Comparison of ENCODE assay signal across 8 cellular contexts in the genomic region with DNA sequence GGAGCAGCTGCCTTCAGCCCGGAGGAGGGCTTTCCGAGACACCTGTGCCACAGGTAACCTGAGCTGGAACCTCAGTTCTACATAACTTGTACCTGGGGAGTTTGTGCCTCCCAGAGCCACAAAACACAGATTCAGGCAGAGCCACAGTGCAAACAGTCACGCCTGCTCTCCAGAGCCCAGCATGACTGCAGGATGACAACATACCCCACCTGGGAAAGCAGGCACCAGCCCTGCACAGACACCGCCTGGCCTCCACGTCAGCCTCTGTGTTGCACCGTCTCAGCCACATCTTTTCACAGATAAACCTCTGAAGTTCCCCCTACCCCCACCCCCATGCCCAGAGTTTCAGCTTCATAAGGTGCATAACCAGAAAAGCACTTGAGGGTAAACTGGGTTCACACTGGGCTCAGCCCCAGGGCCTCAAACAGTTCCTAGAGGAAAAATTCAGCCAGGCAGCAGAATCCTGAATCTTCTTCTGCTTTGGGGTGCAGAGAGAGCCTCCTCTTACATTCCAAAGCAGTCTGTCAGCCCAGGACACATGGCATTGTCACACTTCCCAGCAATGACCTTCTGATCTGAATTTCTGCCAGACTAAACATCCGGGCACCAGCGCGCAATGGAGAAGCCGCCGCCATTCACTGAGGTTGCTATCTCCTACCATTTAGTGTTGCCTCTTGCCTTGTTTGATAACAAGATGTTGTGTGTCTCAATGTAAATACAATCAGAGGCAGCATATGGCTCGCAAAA.
A peak's percentile ranks its signal among the peaks of the same experiment; 100 is the strongest.
DNase-seq lines count a peak whose midpoint lies in the region; ATAC-seq, FAIRE-seq and TF ChIP-seq lines count a peak whose summit lies in the region.

No MANE protein-coding gene starts in this region.

- no peak overlapping the region for H3K4me3 ChIP-seq in A549

- H3K4me1 Mint-ChIP-seq in brain: peaks cover 43% of the 10 kb centered on the region

- H3K27me3 Mint-ChIP-seq in brain: no peaks in the 10 kb centered on the region

- TF ChIP-seq POLR2A in A549 (IDR thresholded peaks at IDR 0.05; ENCODE audit: low read length): no peak

- TF ChIP-seq EP300 in A549 (IDR thresholded peaks at IDR 0.05): no peak

- ATAC-seq in A549 (peak in 1 of 2 experiments; percentile 49; a peak in 2 of 6 replicates), GM18519 (IDR thresholded peaks at IDR 0.05; ENCODE audit: low FRiP score, unreplicated experiment) (no peak), GM21737 (IDR thresholded peaks at IDR 0.05; ENCODE audit: unreplicated experiment) (no peak)

- H3K4me3 Mint-ChIP-seq in brain: no peak overlapping the region

- FAIRE-seq in A549 (lab: Jason Lieb, UNC): no peak

- TF ChIP-seq RAD21 in A549 (conservative IDR thresholded peaks at IDR 0.05 in 1 of 2, IDR thresholded peaks at IDR 0.05 in 1 of 2): no peak

- no peaks in the 10 kb centered on the region for H3K9me3 ChIP-seq in A549

- H3K9me3 Mint-ChIP-seq in brain: peaks cover 0 to 4% (median 0%) of the 10 kb centered on the region in 5 experiments

- 79% methylated on average over 11 of the region's 12 CpGs for WGBS in A549 (ENCODE audit: missing lambda C conversion rate)

- TF ChIP-seq CTCF in A549 (IDR thresholded peaks at IDR 0.05) (no peak), brain (conservative IDR thresholded peaks at IDR 0.05) (no peak)

- peak overlapping the region; percentile 26 to 71; a peak in 3 of 6 replicates for H3K27ac ChIP-seq in A549

- H3K4me1 ChIP-seq in A549: peaks cover 15% of the 10 kb centered on the region

- H3K36me3 Mint-ChIP-seq in brain: no peaks in the 10 kb centered on the region

- POLR2A ChIA-PET in A549 (lab: Yijun Ruan, JAX): no interaction called here

- H3K4me2 ChIP-seq in A549: no peak overlapping the region

- DNase-seq in A549 (ENCODE audit: low read depth in 1 of 2, low spot score in 1 of 2): no peak
- peak; percentile 37 for DNase-seq in NCI-H1436 treated with DMSO at 0.1 percent for 48 hours (lab: John Stamatoyannopoulos, UW)
- peak; percentile 64 for DNase-seq in left kidney (ENCODE audit: low read depth, low spot score)
- DNase-seq in activated CD4-positive, alpha-beta T cell treated with anti-CD3 and anti-CD28 coated beads for 48 hours: no peak
- no peak for DNase-seq in SK-N-DZ (ENCODE audit: low spot score)

- H3K27ac Mint-ChIP-seq in brain: peak overlapping the region in 3 of 5 experiments; percentile 10 to 79 (median 56)

- CTCF ChIA-PET in A549 (lab: Yijun Ruan, JAX): interaction anchor here (1.0 kb wide), 1 partner anchor 11 kb away, joined by 3 read pairs; no protein-coding TSS in a partner anchor

TF ChIP-seq in A549, 52 proteins besides CTCF, POLR2A, EP300 and RAD21:
- TF ChIP-seq EHMT2 (IDR thresholded peaks at IDR 0.05; ENCODE audit: low read depth): no peak
- TF ChIP-seq, protein P1, sequence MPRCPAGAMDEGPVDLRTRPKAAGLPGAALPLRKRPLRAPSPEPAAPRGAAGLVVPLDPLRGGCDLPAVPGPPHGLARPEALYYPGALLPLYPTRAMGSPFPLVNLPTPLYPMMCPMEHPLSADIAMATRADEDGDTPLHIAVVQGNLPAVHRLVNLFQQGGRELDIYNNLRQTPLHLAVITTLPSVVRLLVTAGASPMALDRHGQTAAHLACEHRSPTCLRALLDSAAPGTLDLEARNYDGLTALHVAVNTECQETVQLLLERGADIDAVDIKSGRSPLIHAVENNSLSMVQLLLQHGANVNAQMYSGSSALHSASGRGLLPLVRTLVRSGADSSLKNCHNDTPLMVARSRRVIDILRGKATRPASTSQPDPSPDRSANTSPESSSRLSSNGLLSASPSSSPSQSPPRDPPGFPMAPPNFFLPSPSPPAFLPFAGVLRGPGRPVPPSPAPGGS (IDR thresholded peaks at IDR 0.05): no peak
- TF ChIP-seq, protein P2, sequence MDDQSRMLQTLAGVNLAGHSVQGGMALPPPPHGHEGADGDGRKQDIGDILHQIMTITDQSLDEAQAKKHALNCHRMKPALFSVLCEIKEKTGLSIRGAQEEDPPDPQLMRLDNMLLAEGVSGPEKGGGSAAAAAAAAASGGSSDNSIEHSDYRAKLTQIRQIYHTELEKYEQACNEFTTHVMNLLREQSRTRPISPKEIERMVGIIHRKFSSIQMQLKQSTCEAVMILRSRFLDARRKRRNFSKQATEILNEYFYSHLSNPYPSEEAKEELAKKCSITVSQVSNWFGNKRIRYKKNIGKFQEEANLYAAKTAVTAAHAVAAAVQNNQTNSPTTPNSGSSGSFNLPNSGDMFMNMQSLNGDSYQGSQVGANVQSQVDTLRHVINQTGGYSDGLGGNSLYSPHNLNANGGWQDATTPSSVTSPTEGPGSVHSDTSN (IDR thresholded peaks at IDR 0.05): no peak
- TF ChIP-seq, protein P3, sequence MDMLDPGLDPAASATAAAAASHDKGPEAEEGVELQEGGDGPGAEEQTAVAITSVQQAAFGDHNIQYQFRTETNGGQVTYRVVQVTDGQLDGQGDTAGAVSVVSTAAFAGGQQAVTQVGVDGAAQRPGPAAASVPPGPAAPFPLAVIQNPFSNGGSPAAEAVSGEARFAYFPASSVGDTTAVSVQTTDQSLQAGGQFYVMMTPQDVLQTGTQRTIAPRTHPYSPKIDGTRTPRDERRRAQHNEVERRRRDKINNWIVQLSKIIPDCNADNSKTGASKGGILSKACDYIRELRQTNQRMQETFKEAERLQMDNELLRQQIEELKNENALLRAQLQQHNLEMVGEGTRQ (IDR thresholded peaks at IDR 0.05): no peak
- TF ChIP-seq TP53 (CRISPR knock-in tag; IDR thresholded peaks at IDR 0.05): no peak
- TF ChIP-seq, protein P4, sequence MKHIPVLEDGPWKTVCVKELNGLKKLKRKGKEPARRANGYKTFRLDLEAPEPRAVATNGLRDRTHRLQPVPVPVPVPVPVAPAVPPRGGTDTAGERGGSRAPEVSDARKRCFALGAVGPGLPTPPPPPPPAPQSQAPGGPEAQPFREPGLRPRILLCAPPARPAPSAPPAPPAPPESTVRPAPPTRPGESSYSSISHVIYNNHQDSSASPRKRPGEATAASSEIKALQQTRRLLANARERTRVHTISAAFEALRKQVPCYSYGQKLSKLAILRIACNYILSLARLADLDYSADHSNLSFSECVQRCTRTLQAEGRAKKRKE (CRISPR knock-in tag; IDR thresholded peaks at IDR 0.05; ENCODE audit: low read depth): no peak
- TF ChIP-seq, protein P5, sequence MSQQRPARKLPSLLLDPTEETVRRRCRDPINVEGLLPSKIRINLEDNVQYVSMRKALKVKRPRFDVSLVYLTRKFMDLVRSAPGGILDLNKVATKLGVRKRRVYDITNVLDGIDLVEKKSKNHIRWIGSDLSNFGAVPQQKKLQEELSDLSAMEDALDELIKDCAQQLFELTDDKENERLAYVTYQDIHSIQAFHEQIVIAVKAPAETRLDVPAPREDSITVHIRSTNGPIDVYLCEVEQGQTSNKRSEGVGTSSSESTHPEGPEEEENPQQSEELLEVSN (IDR thresholded peaks at IDR 0.05; ENCODE audit: borderline replicate concordance, low read depth): no peak

Comparison
In these comparisons a context has a peak if more than half of its experiments do, and no peak if none do; other contexts are left out.
1. DNase-seq: peak in NCI-H1436 treated with DMSO at 0.1 percent for 48 hours (single experiment) and left kidney (single experiment); none in A549 (0 of 2), activated CD4-positive, alpha-beta T cell treated with anti-CD3 and anti-CD28 coated beads for 48 hours (single experiment) and SK-N-DZ (single experiment).